ENCODE assay signal across 35 cellular contexts in genomic region chr11:32440920-32441319, GRCh38. TPM values are rescaled to one million over a fixed set of nuclear protein-coding genes. Genes with fewer than 3 reads are reported as not detected.
"Had no signal": no experiment of that assay in that cellular context is flagged by ENCODE, and none has a peak within 500 bp of the region (broad histone marks: within the 10 kb centered on the region; RNA-seq: fewer than 3 reads in every experiment).

No MANE protein-coding gene starts in this region.

- H3K9me3 Mint-ChIP-seq: activated CD8-positive, alpha-beta T cell treated with anti-CD3 and anti-CD28 coated beads for 36 hours; activated T-cell treated with anti-CD3 and anti-CD28 coated beads, Interleukin-2, amount 50 U/mL, for 4 hours; activated T-helper 17 cell treated with anti-CD3 and anti-CD28 coated beads, Interleukin-2, amount 50 U/mL, for 72 hours; effector memory CD8-positive, alpha-beta T cell; stimulated activated naive B cell treated with anti-CD40 and anti-IgM and Interleukin-4, amounts not matched to agents 10 μg/mL and 1 μg/mL and 100 μg/mL, for 72 hours; T-helper 1 cell treated with Interleukin-12 subunit alpha and Interleukin-12 subunit beta and Interleukin-4 antibody, amounts not matched to agents 30 μg/mL and 1 μg/mL, for 36 hours had no signal

- DNase-seq: activated CD4-positive, alpha-beta T cell treated with anti-CD3 and anti-CD28 coated beads, Interleukin-2, amount 10 ng/mL, durations not matched to agents 24 days and 14 days; activated CD4-positive, CD25-positive, alpha-beta regulatory T cell treated with anti-CD3 and anti-CD28 coated beads, Interleukin-2, amount 50 U/mL, for 72 hours; activated CD8-positive, alpha-beta T cell treated with anti-CD3 and anti-CD28 coated beads for 36 hours; activated gamma-delta T cell treated with Interleukin-2 at 50 U/mL for 16 hours; activated naive CD4-positive, alpha-beta T cell treated with anti-CD3 and anti-CD28 coated beads, Interleukin-2, amount 50 U/mL, for 16 hours; activated T-cell treated with anti-CD3 and anti-CD28 coated beads, Interleukin-2, amount 50 U/mL, for 4 hours; amniotic stem cell; brain microvascular endothelial cell; cortex of kidney; effector memory CD8-positive, alpha-beta T cell; foreskin fibroblast; head of caudate nucleus; hippocampal formation; left cardiac atrium; mammary epithelial cell; midbrain; naive thymus-derived CD8-positive, alpha-beta T cell; sigmoid colon; small intestine; stimulated activated CD4-positive, alpha-beta T cell treated with anti-CD3 and anti-CD28 coated beads, Interleukin-4, amount 100 ng/mL, for 4 hours; stimulated activated CD8-positive, alpha-beta memory T cell treated with anti-CD3 and anti-CD28 coated beads, Interleukin-4, amount 100 ng/mL, for 48 hours; stimulated activated naive B cell treated with anti-CD40 and anti-IgM and Interleukin-4, amounts not matched to agents 10 μg/mL and 1 μg/mL and 100 μg/mL, for 72 hours; stomach; T-helper 9 cell; tibial artery; upper lobe of right lung; WERI-Rb-1 had no signal

- H3K27ac ChIP-seq: brain microvascular endothelial cell, neutrophil, sigmoid colon, stomach, tibial artery, upper lobe of right lung, WERI-Rb-1 had no signal

- H3K4me3 ChIP-seq: ovary, sigmoid colon, stomach, tibial artery, upper lobe of right lung had no signal

- H3K36me3 ChIP-seq: brain microvascular endothelial cell, neutrophil, ovary, sigmoid colon, stomach, tibial artery, upper lobe of right lung, WERI-Rb-1 had no signal

- H3K27ac Mint-ChIP-seq: activated CD8-positive, alpha-beta T cell treated with anti-CD3 and anti-CD28 coated beads for 36 hours; activated T-helper 17 cell treated with anti-CD3 and anti-CD28 coated beads, Interleukin-2, amount 50 U/mL, for 72 hours; effector memory CD8-positive, alpha-beta T cell; progenitor cell of endocrine pancreas; stimulated activated naive B cell treated with anti-CD40 and anti-IgM and Interleukin-4, amounts not matched to agents 10 μg/mL and 1 μg/mL and 100 μg/mL, for 72 hours; T-helper 1 cell treated with Interleukin-12 subunit alpha and Interleukin-12 subunit beta and Interleukin-4 antibody, amounts not matched to agents 30 μg/mL and 1 μg/mL, for 36 hours had no signal

- H3K27me3 ChIP-seq: ovary had no signal

- H3K4me3 Mint-ChIP-seq: activated CD4-positive, alpha-beta T cell treated with anti-CD3 and anti-CD28 coated beads, Interleukin-2, amount 10 ng/mL, durations not matched to agents 24 days and 14 days; activated CD8-positive, alpha-beta T cell treated with anti-CD3 and anti-CD28 coated beads for 36 hours; activated T-cell treated with anti-CD3 and anti-CD28 coated beads, Interleukin-2, amount 50 U/mL, for 4 hours; activated T-helper 17 cell treated with anti-CD3 and anti-CD28 coated beads, Interleukin-2, amount 50 U/mL, for 72 hours; effector memory CD8-positive, alpha-beta T cell; stimulated activated naive B cell treated with anti-CD40 and anti-IgM and Interleukin-4, amounts not matched to agents 10 μg/mL and 1 μg/mL and 100 μg/mL, for 72 hours; T-helper 1 cell treated with Interleukin-12 subunit alpha and Interleukin-12 subunit beta and Interleukin-4 antibody, amounts not matched to agents 30 μg/mL and 1 μg/mL, for 36 hours had no signal

- ATAC-seq: activated CD8-positive, alpha-beta T cell treated with anti-CD3 and anti-CD28 coated beads for 36 hours; activated T-cell treated with anti-CD3 and anti-CD28 coated beads, Interleukin-2, amount 50 U/mL, for 4 hours; activated T-helper 17 cell treated with anti-CD3 and anti-CD28 coated beads, Interleukin-2, amount 50 U/mL, for 72 hours; effector memory CD8-positive, alpha-beta T cell; esophagus mucosa; left cardiac atrium; naive thymus-derived CD8-positive, alpha-beta T cell; stimulated activated naive B cell treated with anti-CD40 and anti-IgM and Interleukin-4, amounts not matched to agents 10 μg/mL and 1 μg/mL and 100 μg/mL, for 72 hours; upper lobe of right lung had no signal

- H3K36me3 Mint-ChIP-seq: naive thymus-derived CD8-positive, alpha-beta T cell; stimulated activated naive B cell treated with anti-CD40 and anti-IgM and Interleukin-4, amounts not matched to agents 10 μg/mL and 1 μg/mL and 100 μg/mL, for 72 hours had no signal

RNA-seq across cellular contexts. Expression of gene WT1, which starts 5.6 kb away (rescaled TPM):
- total RNA-seq: activated CD4-positive, alpha-beta T cell treated with anti-CD3 and anti-CD28 coated beads, Interleukin-2, amount 10 ng/mL, durations not matched to agents 24 days and 14 days; activated CD8-positive, alpha-beta T cell treated with anti-CD3 and anti-CD28 coated beads for 36 hours; activated T-helper 17 cell treated with anti-CD3 and anti-CD28 coated beads, Interleukin-2, amount 50 U/mL, for 72 hours; chondrocyte; esophagus mucosa; mammary epithelial cell; naive thymus-derived CD8-positive, alpha-beta T cell; progenitor cell of endocrine pancreas had no signal
- polyA plus RNA-seq: keratinocyte; mammary epithelial cell; naive thymus-derived CD8-positive, alpha-beta T cell; small intestine had no signal
